7 cellular contexts compared by ENCODE assay signal in the genomic region with DNA sequence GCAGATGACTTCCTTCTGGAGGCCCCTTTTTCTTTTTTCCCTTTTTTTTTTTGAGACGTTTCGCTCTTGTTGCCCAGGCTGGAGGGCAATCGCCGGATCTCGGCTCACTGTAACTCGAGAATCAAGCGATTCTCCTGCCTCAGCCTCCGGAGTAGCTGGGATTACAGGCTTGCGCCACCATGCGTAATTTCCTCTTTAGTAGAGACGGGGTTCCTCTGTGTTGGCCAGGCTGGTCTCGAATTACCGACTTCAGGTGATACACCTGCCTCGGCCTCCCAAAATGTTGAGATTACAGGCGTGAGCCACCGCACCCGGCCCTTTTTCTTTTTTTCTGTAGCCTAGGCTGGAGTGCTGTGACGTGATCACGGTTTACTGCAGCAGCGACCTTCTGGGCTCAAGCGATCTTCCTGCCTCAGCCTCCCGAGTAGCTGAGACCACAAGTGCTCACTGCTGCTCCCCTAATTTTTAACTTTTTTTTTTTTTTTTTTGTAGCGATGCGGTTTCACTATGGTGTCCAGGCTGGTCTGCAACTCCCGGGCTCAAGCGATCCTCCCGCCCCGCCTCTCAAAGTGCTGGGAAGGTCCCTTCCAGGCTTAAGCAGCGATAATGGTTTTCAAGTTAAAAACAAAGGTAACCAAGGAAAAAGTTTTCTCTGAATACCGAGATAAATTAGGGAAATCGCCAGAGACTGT. TPM values are rescaled to one million over a fixed set of nuclear protein-coding genes. Genes with fewer than 3 reads are reported as not detected.
DNase-seq lines count a peak whose midpoint lies in the region; ATAC-seq, FAIRE-seq and TF ChIP-seq lines count a peak whose summit lies in the region.

No MANE protein-coding gene starts in this region.

- no peak overlapping the region for H2BK20ac ChIP-seq in H1 (ENCODE audit: low read length)

- peak overlapping the region; percentile 83; the same call in 1 of the 2 replicates for H4K8ac ChIP-seq in H1 (ENCODE audit: extremely low read depth, insufficient read depth, low read length)
- H4K8ac ChIP-seq in mesendoderm (ENCODE audit: low read depth, low read length): no peak overlapping the region

- peaks cover 41% of the 10 kb centered on the region for H3K79me2 ChIP-seq in HCT116 (ENCODE audit: insufficient read depth, low read length)
- H3K79me2 ChIP-seq in H1 (ENCODE audit: control insufficient read depth in 1 of 2, insufficient read depth in 2 of 2, low read length in 2 of 2): peaks cover 30 to 41% of the 10 kb centered on the region in 2 experiments
- H3K79me2 ChIP-seq in mesendoderm (ENCODE audit: control insufficient read depth, insufficient read depth, low read length): peaks cover 37% of the 10 kb centered on the region

- H3K18ac ChIP-seq in H1 (ENCODE audit: extremely low read depth, low read length) (peak overlapping the region; percentile 93), mesendoderm (ENCODE audit: low read length) (peak overlapping the region; percentile 97)

- no peak for TF ChIP-seq EP300 in H1 (IDR thresholded peaks at IDR 0.05; ENCODE audit: borderline replicate concordance in 1 of 2, low read depth in 2 of 2, low read length in 2 of 2)

- DNase-seq in GM10248 (ENCODE audit: extremely low spot score) (no peak), HCT116 (ENCODE audit: low read depth, low spot score) (peak; percentile 43), NCI-H146 (lab: John Stamatoyannopoulos, UW) (peak; percentile 51), H1 (ENCODE audit: low read depth in 1 of 2, low spot score in 2 of 2) (peak; percentile 39 to 68), mesendoderm (peak; percentile 90), stromal cell of bone marrow (ENCODE audit: low read depth) (peak; percentile 39)
- peak; percentile 35 to 51 for DNase-seq in activated CD4-positive, alpha-beta T cell treated with anti-CD3 and anti-CD28 coated beads, Interleukin-2, amount 50 U/mL, for 48 hours

- no peaks in the 10 kb centered on the region for H3K79me1 ChIP-seq in H1 (ENCODE audit: low read depth, low read length)
- no peaks in the 10 kb centered on the region for H3K79me1 ChIP-seq in mesendoderm (ENCODE audit: low read length)

- peak overlapping the region; percentile 99 for H2BK5ac ChIP-seq in H1 (ENCODE audit: low read depth, low read length)
- H2BK5ac ChIP-seq in mesendoderm (ENCODE audit: low read length): peak overlapping the region; percentile 86

- H3K4me2 ChIP-seq in HCT116 (ENCODE audit: low read length) (peak overlapping the region; percentile 83), H1 (ENCODE audit: insufficient read depth in 1 of 2, low read depth in 2 of 2, low read length in 2 of 2) (peak overlapping the region; percentile 73 to 87), mesendoderm (ENCODE audit: low read length) (peak overlapping the region; percentile 95)

- H3K4me1 ChIP-seq in HCT116 (ENCODE audit: control insufficient read depth in 1 of 2, insufficient read depth in 2 of 2, low read length in 2 of 2) (peaks cover 29 to 33% of the 10 kb centered on the region in 2 experiments), H1 (replicated peaks in 1 of 4; ENCODE audit: control insufficient read depth in 3 of 4, insufficient read depth in 4 of 4, low read length in 3 of 4) (peaks cover 0 to 4% (median 0%) of the 10 kb centered on the region in 4 experiments; a peak in 1 of 7 replicates), mesendoderm (ENCODE audit: control insufficient read depth, low read depth, low read length) (no peaks in the 10 kb centered on the region)

- peak; percentile 27 for TF ChIP-seq CTCF in GM10248 (IDR thresholded peaks at IDR 0.05; ENCODE audit: control extremely low read depth, extremely low read depth, low read depth, missing control alignments)
- no peak; a peak in 1 of 6 replicates for TF ChIP-seq CTCF in HCT116 (IDR thresholded peaks at IDR 0.05 in 2 of 3, conservative IDR thresholded peaks at IDR 0.05 in 1 of 3; ENCODE audit: borderline replicate concordance in 1 of 3, insufficient read depth in 1 of 3, low read depth in 2 of 3, low read length in 2 of 3)
- peak in 1 of 3 experiments; percentile 24; a peak in 1 of 4 replicates for TF ChIP-seq CTCF in H1 (IDR thresholded peaks at IDR 0.05; ENCODE audit: control extremely low read depth in 1 of 3, insufficient read depth in 1 of 3, low read depth in 1 of 3, low read length in 3 of 3)

- no peak overlapping the region for H3K14ac ChIP-seq in H1 (ENCODE audit: insufficient read length)

- BruUV-seq in HCT116 (replicated peaks; lab: Mats Ljungman, UMichigan): no TSS peak

- TF ChIP-seq POLR2A in HCT116 (IDR thresholded peaks at IDR 0.05; ENCODE audit: borderline replicate concordance, extremely low read depth, insufficient read depth, insufficient read length) (peak; percentile 14), H1 (IDR thresholded peaks at IDR 0.05; ENCODE audit: control extremely low read depth in 1 of 2, low read depth in 2 of 2, low read length in 2 of 2) (no peak)

- peak overlapping the region; percentile 99 for H3K9ac ChIP-seq in HCT116 (ENCODE audit: low read length)
- H3K9ac ChIP-seq in H1 (replicated peaks in 1 of 4; ENCODE audit: extremely low read depth in 1 of 4, low read depth in 3 of 4, low read length in 3 of 4): peak overlapping the region in 3 of 4 experiments; percentile 80 to 91 (median 84); a peak in 6 of 7 replicates
- H3K9ac ChIP-seq in mesendoderm (ENCODE audit: low read length): peak overlapping the region; percentile 89

- FAIRE-seq in H1 (lab: Jason Lieb, UNC): no peak

- H3K23ac ChIP-seq in H1 (ENCODE audit: insufficient read length) (no peak overlapping the region), mesendoderm (ENCODE audit: low read length) (peak overlapping the region; percentile 99)

- POLR2A ChIA-PET in GM10248 (lab: Yijun Ruan, JAX) (interaction anchor here (0.6 to 1.2 kb wide), 5 partner anchors 10 to 224 kb away, joined by 3 to 7 read pairs (median 4); a partner anchor contains a TSS), HCT116 (lab: Charles Lee) (interaction anchor here (0.9 to 1.9 kb wide), 2 partner anchors 12 to 85 kb away, joined by 4 to 9 read pairs; a partner anchor contains a TSS), H1 (lab: Charles Lee; ENCODE audit: partially characterized antibody) (interaction anchor here (1.0 to 5.8 kb wide), 11 partner anchors 10 to 199 kb away, joined by 3 to 70 read pairs (median 5); a partner anchor contains a TSS)

- H3K9me3 ChIP-seq in HCT116 (ENCODE audit: control insufficient read depth in 1 of 2, insufficient read depth in 1 of 2, low read depth in 1 of 2, low read length in 2 of 2) (no peaks in the 10 kb centered on the region), H1 (ENCODE audit: insufficient read depth in 2 of 2, low read depth in 1 of 2, low read length in 1 of 2) (no peaks in the 10 kb centered on the region)

- RAD21 ChIA-PET in HCT116 (lab: Charles Lee; ENCODE audit: low non-redundant PET in 1 of 2, low total read pairs in 2 of 2, uncharacterized antibody in 2 of 2, unreplicated experiment in 2 of 2): no interaction called here

- peak overlapping the region; percentile 75; the same call in 1 of the 2 replicates for H2BK12ac ChIP-seq in H1 (ENCODE audit: low read depth, low read length)

- no peaks in the 10 kb centered on the region for H3K9me2 ChIP-seq in HCT116 (ENCODE audit: insufficient read depth)

- H3K36me3 ChIP-seq in HCT116 (ENCODE audit: control insufficient read depth in 1 of 2, insufficient read depth in 2 of 2, low read length in 2 of 2) (peaks cover 0 to 4% of the 10 kb centered on the region in 2 experiments; a peak in 1 of 4 replicates), H1 (ENCODE audit: control insufficient read depth in 2 of 4, insufficient read depth in 4 of 4, low read length in 3 of 4) (peaks cover 0 to 6% (median 0%) of the 10 kb centered on the region in 4 experiments; a peak in 1 of 8 replicates), mesendoderm (ENCODE audit: control insufficient read depth, insufficient read depth, low read length) (no peaks in the 10 kb centered on the region)

- H4K91ac ChIP-seq in H1 (replicated peaks; ENCODE audit: insufficient read length, low read length): peak overlapping the region; percentile 93

- peaks cover 10% of the 10 kb centered on the region; the same call in 1 of the 2 replicates for H3K23me2 ChIP-seq in H1 (ENCODE audit: low read depth, low read length)

- 3% methylated on average over 27 of the region's 31 CpGs; no CpG with 5 or more reads in 1 of the 2 experiments for whole genome bisulfite sequencing in H1 (ENCODE audit: extremely low coverage in 1 of 2, insufficient coverage in 1 of 2, insufficient read length in 1 of 2, insufficient replicate concordance in 2 of 2, low coverage in 1 of 2, low lambda C conversion rate in 2 of 2, missing lambda C conversion rate in 1 of 2), 2 experiments
- no CpG with 5 or more reads among the region's 31 CpGs for WGBS in mesendoderm (ENCODE audit: extremely low coverage, insufficient coverage, low lambda C conversion rate)

- H4K5ac ChIP-seq in H1 (ENCODE audit: insufficient read length, low read depth, low read length) (peak overlapping the region; percentile 95), mesendoderm (ENCODE audit: low read length) (no peak overlapping the region)

- ATAC-seq in HCT116: peak; percentile 34

- H3K56ac ChIP-seq in H1 (replicated peaks; ENCODE audit: insufficient read length, low read depth, low read length): peak overlapping the region; percentile 96
- H3K56ac ChIP-seq in mesendoderm (ENCODE audit: low read length): peak overlapping the region; percentile 96

- no peaks in the 10 kb centered on the region for H3K27me3 ChIP-seq in HCT116 (ENCODE audit: insufficient read depth, low read length)
- H3K27me3 ChIP-seq in H1 (replicated peaks in 1 of 4; ENCODE audit: control insufficient read depth in 3 of 4, extremely low read depth in 1 of 4, insufficient read depth in 3 of 4, low read length in 3 of 4): no peaks in the 10 kb centered on the region
- H3K27me3 ChIP-seq in mesendoderm (ENCODE audit: insufficient read depth, low read length, poor library complexity): no peaks in the 10 kb centered on the region

- H2AK5ac ChIP-seq in H1 (ENCODE audit: low read depth, low read length): no peak overlapping the region
- H2AK5ac ChIP-seq in mesendoderm (ENCODE audit: low read length): no peak overlapping the region

- TF ChIP-seq RAD21 in HCT116 (IDR thresholded peaks at IDR 0.05; ENCODE audit: low read depth): peak; percentile 23; the same call in 1 of the 2 replicates
- TF ChIP-seq RAD21 in H1 (IDR thresholded peaks at IDR 0.05 in 1 of 2, conservative IDR thresholded peaks at IDR 0.05 in 1 of 2; ENCODE audit: low read depth in 2 of 2, low read length in 2 of 2): peak; percentile 15 to 21; a peak in 2 of 4 replicates

- H4K20me1 ChIP-seq in HCT116 (ENCODE audit: insufficient read depth): no peaks in the 10 kb centered on the region
- peaks cover 0 to 6% of the 10 kb centered on the region in 2 experiments for H4K20me1 ChIP-seq in H1 (replicated peaks in 1 of 2; ENCODE audit: control insufficient read depth in 1 of 2, insufficient read depth in 2 of 2, low read length in 2 of 2)

- H3K27ac ChIP-seq in HCT116 (ENCODE audit: low read depth, low read length) (peak overlapping the region; percentile 94), H1 (ENCODE audit: low read depth, low read length) (peak overlapping the region; percentile 83), mesendoderm (ENCODE audit: low read depth, low read length) (peak overlapping the region; percentile 98)

- H3K4ac ChIP-seq in H1 (replicated peaks; ENCODE audit: insufficient read length, low read depth, low read length): peak overlapping the region; percentile 69
- peak overlapping the region; percentile 88 for H3K4ac ChIP-seq in mesendoderm (ENCODE audit: low read depth, low read length)

- H2BK120ac ChIP-seq in H1 (replicated peaks; ENCODE audit: low read depth, low read length) (peak overlapping the region; percentile 64), mesendoderm (ENCODE audit: low read depth, low read length) (no peak overlapping the region)

- H2AFZ ChIP-seq in HCT116 (ENCODE audit: low read depth, low read length, poor library complexity, severe bottlenecking) (peak overlapping the region; percentile 3), H1 (ENCODE audit: low read length) (no peak overlapping the region)

- H2BK15ac ChIP-seq in H1 (ENCODE audit: low read length) (0 out of 2 replicates have a peak overlapping the region, but pooled peaks have one; percentile 72), mesendoderm (replicated peaks; ENCODE audit: low read depth) (no peak overlapping the region)

- intact Hi-C loops in HCT116 (cut with micrococcal nuclease): loop anchor here (2.0 kb wide), 1 partner anchor 86 kb away; a partner anchor contains a TSS

- CTCF ChIA-PET in GM10248 (lab: Yijun Ruan, JAX): interaction anchor here (7.9 kb wide), 1 partner anchor 11 kb away, joined by 76 read pairs; a partner anchor contains a TSS
- CTCF ChIA-PET in HCT116 (lab: Charles Lee): interaction anchor here (1.5 kb wide), 1 partner anchor 11 kb away, joined by 7 read pairs; a partner anchor contains a TSS
- CTCF ChIA-PET in H1 (lab: Charles Lee; ENCODE audit: partially characterized antibody): interaction anchor here (0.6 to 4.4 kb wide), 4 partner anchors 10 to 25 kb away, joined by 3 to 25 read pairs (median 3); a partner anchor contains a TSS

- H3K4me3 ChIP-seq in HCT116 (replicated peaks in 1 of 2; ENCODE audit: low read depth in 1 of 2, low read length in 2 of 2) (peak overlapping the region; percentile 96 to 97), H1 (ENCODE audit: extremely low read depth in 1 of 4, insufficient read depth in 2 of 4, low read depth in 3 of 4, low read length in 4 of 4) (peak overlapping the region; percentile 90 to 95 (median 94)), mesendoderm (ENCODE audit: low read length) (peak overlapping the region; percentile 72)

RNA-seq across cellular contexts. Expression of a gene that starts 1.0 kb away (rescaled TPM):
- total RNA-seq in HCT116 (2021; ENCODE audit: unreplicated experiment): 191 TPM
- 135 and 139 TPM in 2 replicates for polyA plus RNA-seq in HCT116 (2012)
- total RNA-seq in H1 (2021; fragmentation: NEBNext Ultra II Directional; extraction: Animal tissue kit (Norgen Biotek cat#: 25700)): 245 and 248 TPM in 2 replicates
- polyA plus RNA-seq in H1 (2011; rRNA removed): 163 and 190 TPM in 2 replicates
- 258 TPM for polyA plus RNA-seq in H1 (2011; cell fraction: cytosol; rRNA removed)
- polyA plus RNA-seq in H1 (2011; cell fraction: nucleus; rRNA removed): 226 TPM
- 182 to 203 TPM (median 189 TPM) in 4 replicates for polyA plus RNA-seq in H1 (2012, experiment 1 of 2)
- 79.0 TPM for polyA plus RNA-seq in H1 (2012, experiment 2 of 2)
- 103 TPM for polyA plus RNA-seq in H1 (2013, experiment 1 of 2)
- 101 TPM for polyA plus RNA-seq in H1 (2013, experiment 2 of 2)
- polyA minus RNA-seq in H1 (2011; rRNA and poly(A)+ RNA removed): 311 and 412 TPM in 2 replicates
- polyA minus RNA-seq in H1 (2011; cell fraction: cytosol; rRNA and poly(A)+ RNA removed): 98.5 TPM
- polyA minus RNA-seq in H1 (2011; cell fraction: nucleus; rRNA and poly(A)+ RNA removed): 127 TPM
- polyA plus RNA-seq in mesendoderm (2013, experiment 1 of 2): 99.3 TPM
- 99.2 TPM for polyA plus RNA-seq in mesendoderm (2013, experiment 2 of 2)

RNA-seq across cellular contexts. Expression of a gene that starts 10.4 kb away (rescaled TPM):
- 4.9 TPM for total RNA-seq in HCT116 (2021; ENCODE audit: unreplicated experiment)
- polyA plus RNA-seq in HCT116 (2012): 3.5 and 4.7 TPM in 2 replicates
- 13.6 and 14.1 TPM in 2 replicates for total RNA-seq in H1 (2021; fragmentation: NEBNext Ultra II Directional; extraction: Animal tissue kit (Norgen Biotek cat#: 25700))
- polyA plus RNA-seq in H1 (2011; rRNA removed): 9.5 and 12.4 TPM in 2 replicates
- 13.4 TPM for polyA plus RNA-seq in H1 (2011; cell fraction: cytosol; rRNA removed)
- 16.8 TPM for polyA plus RNA-seq in H1 (2011; cell fraction: nucleus; rRNA removed)
- 9.8 to 11.9 TPM (median 10.4 TPM) in 4 replicates for polyA plus RNA-seq in H1 (2012, experiment 1 of 2)
- polyA plus RNA-seq in H1 (2012, experiment 2 of 2): 10.7 TPM
- 6.8 TPM for polyA plus RNA-seq in H1 (2013, experiment 1 of 2)
- 6.1 TPM for polyA plus RNA-seq in H1 (2013, experiment 2 of 2)
- polyA minus RNA-seq in H1 (2011; rRNA and poly(A)+ RNA removed): 7.1 and 8.1 TPM in 2 replicates
- 7.2 TPM for polyA minus RNA-seq in H1 (2011; cell fraction: cytosol; rRNA and poly(A)+ RNA removed)
- polyA minus RNA-seq in H1 (2011; cell fraction: nucleus; rRNA and poly(A)+ RNA removed): 11.2 TPM
- polyA plus RNA-seq in mesendoderm (2013, experiment 1 of 2): 7.0 TPM
- polyA plus RNA-seq in mesendoderm (2013, experiment 2 of 2): 7.3 TPM

RNA-seq across cellular contexts. Expression of a gene that starts 48.6 kb away (rescaled TPM):
- total RNA-seq in HCT116 (2021; ENCODE audit: unreplicated experiment): 20.5 TPM
- 12.2 and 13.0 TPM in 2 replicates for polyA plus RNA-seq in HCT116 (2012)
- total RNA-seq in H1 (2021; fragmentation: NEBNext Ultra II Directional; extraction: Animal tissue kit (Norgen Biotek cat#: 25700)): 20.8 and 23.8 TPM in 2 replicates
- 12.1 and 14.7 TPM in 2 replicates for polyA plus RNA-seq in H1 (2011; rRNA removed)
- polyA plus RNA-seq in H1 (2011; cell fraction: cytosol; rRNA removed): 12.5 TPM
- polyA plus RNA-seq in H1 (2011; cell fraction: nucleus; rRNA removed): 16.2 TPM
- 13.2 to 17.9 TPM (median 15.1 TPM) in 4 replicates for polyA plus RNA-seq in H1 (2012, experiment 1 of 2)
- 6.2 TPM for polyA plus RNA-seq in H1 (2012, experiment 2 of 2)
- polyA plus RNA-seq in H1 (2013, experiment 1 of 2): 10.0 TPM
- 9.9 TPM for polyA plus RNA-seq in H1 (2013, experiment 2 of 2)
- polyA minus RNA-seq in H1 (2011; rRNA and poly(A)+ RNA removed): 24.8 and 25.3 TPM in 2 replicates
- polyA minus RNA-seq in H1 (2011; cell fraction: cytosol; rRNA and poly(A)+ RNA removed): 10.6 TPM
- polyA minus RNA-seq in H1 (2011; cell fraction: nucleus; rRNA and poly(A)+ RNA removed): 16.9 TPM
- polyA plus RNA-seq in mesendoderm (2013, experiment 1 of 2): 11.1 TPM
- 10.8 TPM for polyA plus RNA-seq in mesendoderm (2013, experiment 2 of 2)
